In genomic region chr2:85015653-85016360, GRCh38 we compare ENCODE assay signal across 10 cellular contexts. TPM values are rescaled to one million over a fixed set of nuclear protein-coding genes. Genes with fewer than 3 reads are reported as not detected.
DNase-seq lines count a peak whose midpoint lies in the region; ATAC-seq and TF ChIP-seq lines count a peak whose summit lies in the region.
"Had no signal": no experiment of that assay in that cellular context is flagged by ENCODE, and none has a peak within 500 bp of the region (broad histone marks: within the 10 kb centered on the region; RNA-seq: fewer than 3 reads in every experiment).

No MANE protein-coding gene starts in this region.

- peak overlapping the region; percentile 41 for H3K27ac ChIP-seq in neutrophil
- H3K27ac ChIP-seq: testis had no signal

- H3K27me3 ChIP-seq in neutrophil = no peaks in the 10 kb centered on the region
- H3K27me3 ChIP-seq: testis had no signal

- H3K4me1 ChIP-seq in neutrophil (ENCODE audit: control insufficient read depth in 1 of 2, insufficient read depth in 1 of 2, low read depth in 1 of 2, low read length in 1 of 2) (peaks cover 15 to 28% of the 10 kb centered on the region in 2 experiments), mucosa of descending colon (ENCODE audit: low read depth) (peaks cover 14% of the 10 kb centered on the region)

- ATAC-seq in mucosa of descending colon = no peak
- ATAC-seq in left lobe of liver = no peak

- TF ChIP-seq CTCF in choroid plexus epithelial cell (conservative IDR thresholded peaks at IDR 0.05; ENCODE audit: low read depth, low read length) = peak; percentile 33
- TF ChIP-seq CTCF in neutrophil (IDR thresholded peaks at IDR 0.05) = no peak
- TF ChIP-seq CTCF in mucosa of descending colon (IDR thresholded peaks at IDR 0.05) = no peak

- peak; percentile 25 for DNase-seq in CD1c-positive myeloid dendritic cell (ENCODE audit: extremely low spot score)
- peak; percentile 29 for DNase-seq in HT-29 (ENCODE audit: low spot score)
- peak; percentile 29 for DNase-seq in choroid plexus epithelial cell (ENCODE audit: low read depth)
- DNase-seq in mucosa of descending colon = no peak
- DNase-seq in left lobe of liver (ENCODE audit: low spot score) = no peak
- DNase-seq in AG08396 (ENCODE audit: low spot score) = no peak
- no peak for DNase-seq in foreskin melanocyte
- DNase-seq: NCI-H446 treated with DMSO at 0.1 percent for 48 hours, testis had no signal

- H3K9me3 ChIP-seq in neutrophil (no peaks in the 10 kb centered on the region), mucosa of descending colon (no peaks in the 10 kb centered on the region)
- H3K9me3 ChIP-seq: testis had no signal

- H3K4me3 ChIP-seq in choroid plexus epithelial cell (ENCODE audit: low read depth, low read length) = no peak overlapping the region
- H3K4me3 ChIP-seq in neutrophil (ENCODE audit: low read depth in 1 of 2, low read length in 1 of 2) = no peak overlapping the region
- no peak overlapping the region for H3K4me3 ChIP-seq in mucosa of descending colon
- H3K4me3 ChIP-seq: testis had no signal

- H3K36me3 ChIP-seq in neutrophil (no peaks in the 10 kb centered on the region), mucosa of descending colon (ENCODE audit: low read depth) (no peaks in the 10 kb centered on the region)

- intact Hi-C loops in mucosa of descending colon (cut with DNase I, micrococcal nuclease) = no loop called here

RNA-seq across cellular contexts. Expression of gene KCMF1, which starts 44.8 kb away (rescaled TPM):
- total RNA-seq in HT-29 (2014; rRNA removed; shearing (Covaris generic)) = 39.2 and 47.6 TPM in 2 replicates
- total RNA-seq in mucosa of descending colon = 10 to 100 TPM; 73.0 to 95.2 (median 85.0) TPM
- 39.1 TPM for total RNA-seq in left lobe of liver

Comparison
In these comparisons a context has a peak if more than half of its experiments do, and no peak if none do; other contexts are left out.
1. DNase-seq: peak in CD1c-positive myeloid dendritic cell (single experiment), HT-29 (single experiment) and choroid plexus epithelial cell (single experiment); none in mucosa of descending colon (0 of 3), left lobe of liver (single experiment), AG08396 (single experiment) and foreskin melanocyte (single experiment).